ENCODE assay signal across 1 cellular context in the genomic region with DNA sequence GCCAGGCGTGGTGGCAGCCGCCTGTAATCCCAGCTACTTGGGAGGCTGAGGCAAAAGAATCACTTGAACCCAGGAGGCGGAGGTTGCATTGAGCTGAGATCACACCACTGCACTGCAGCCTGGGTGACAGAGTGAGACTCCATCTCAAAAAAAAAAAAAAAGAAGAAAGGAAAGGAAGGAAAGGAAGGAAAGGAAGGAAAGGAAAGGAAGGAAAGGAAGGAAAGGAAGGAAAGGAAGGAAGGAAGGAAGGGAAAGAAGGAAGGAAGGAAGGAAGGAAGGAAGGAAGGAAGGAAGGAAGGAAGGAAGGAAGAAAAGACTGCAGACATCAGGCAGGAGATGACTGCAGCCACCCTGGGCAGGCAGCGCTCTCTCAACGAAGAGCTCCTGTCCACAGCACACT. TPM values are rescaled to one million over a fixed set of nuclear protein-coding genes. Genes with fewer than 3 reads are reported as not detected.
"Had no signal": no experiment of that assay in that cellular context is flagged by ENCODE, and none has a peak within 500 bp of the region (broad histone marks: within the 10 kb centered on the region; RNA-seq: fewer than 3 reads in every experiment).

No MANE protein-coding gene starts in this region.

RNA-seq across cellular contexts. Expression of gene CERS1, which starts 6.6 kb away (rescaled TPM):
- total RNA-seq: esophagus mucosa had no signal
